In genomic region chr9:128422022-128422782, GRCh38 we compare ENCODE assay signal across 7 cellular contexts. TPM values are rescaled to one million over a fixed set of nuclear protein-coding genes. Genes with fewer than 3 reads are reported as not detected.
DNase-seq lines count a peak whose midpoint lies in the region; ATAC-seq and TF ChIP-seq lines count a peak whose summit lies in the region.
"Not testable (repeated sequence)": the region's sequence is repeated elsewhere in the genome, so short reads cannot be mapped to it uniquely, and the experiment has no call there.

No MANE protein-coding gene starts in this region.

- not testable (repeated sequence) for H4K20me1 ChIP-seq in Karpas-422 (ENCODE audit: insufficient read depth, low read depth, low read length)

- DNase-seq in CD4-positive, alpha-beta memory T cell; Karpas-422; activated CD8-positive, alpha-beta T cell treated with anti-CD3 and anti-CD28 coated beads, Interleukin-2, amount 10 ng/mL, durations not matched to agents 7 days and 5 days; central memory CD8-positive, alpha-beta T cell (ENCODE audit: low spot score in 2 of 2); natural killer cell; stimulated activated effector memory CD8-positive, alpha-beta T cell treated with anti-CD3 and anti-CD28 coated beads, Interleukin-12 subunit alpha, Interleukin-12 subunit beta, amount 100 ng/mL, for 72 hours (ENCODE audit: low spot score in 2 of 2): not testable (repeated sequence)

- not testable (repeated sequence) for H3K27ac ChIP-seq in CD4-positive, alpha-beta memory T cell (ENCODE audit: low read depth, low read length); Karpas-422 (ENCODE audit: low read length)
- H3K27ac ChIP-seq in gastroesophageal sphincter, result peak overlapping the region in 3 of 4 donors; percentile 78 to 88 (median 88)

- not testable (repeated sequence) for TF ChIP-seq CTCF in gastroesophageal sphincter (IDR thresholded peaks at IDR 0.05); natural killer cell (IDR thresholded peaks at IDR 0.05)

- H3K79me2 ChIP-seq in Karpas-422 (ENCODE audit: low read length), result not testable (repeated sequence)

- not testable (repeated sequence) for H3K9me3 ChIP-seq in CD4-positive, alpha-beta memory T cell (ENCODE audit: control insufficient read depth in 1 of 2, low read length in 2 of 2); Karpas-422 (ENCODE audit: low read length); gastroesophageal sphincter

- H3K4me1 Mint-ChIP-seq in CD4-positive, alpha-beta memory T cell, result peaks cover 0 to 13% (median 8%) of the 10 kb centered on the region in 4 donors
- H3K4me1 Mint-ChIP-seq in activated CD8-positive, alpha-beta T cell treated with anti-CD3 and anti-CD28 coated beads, Interleukin-2, amount 10 ng/mL, durations not matched to agents 7 days and 5 days (ENCODE audit: low read depth), result peaks cover 24% of the 10 kb centered on the region
- H3K4me1 Mint-ChIP-seq in central memory CD8-positive, alpha-beta T cell, result not testable (repeated sequence)
- peaks cover 0 to 31% of the 10 kb centered on the region in 2 donors for H3K4me1 Mint-ChIP-seq in natural killer cell
- H3K4me1 Mint-ChIP-seq in stimulated activated effector memory CD8-positive, alpha-beta T cell treated with anti-CD3 and anti-CD28 coated beads, Interleukin-12 subunit alpha, Interleukin-12 subunit beta, amount 100 ng/mL, for 72 hours, result peaks cover 11% of the 10 kb centered on the region

- H3K4me1 ChIP-seq in CD4-positive, alpha-beta memory T cell (ENCODE audit: insufficient read depth, low read length), result peaks cover 14% of the 10 kb centered on the region
- H3K4me1 ChIP-seq in Karpas-422 (ENCODE audit: low read length) (peaks cover 18% of the 10 kb centered on the region), gastroesophageal sphincter (peaks cover 0 to 32% (median 14%) of the 10 kb centered on the region in 3 donors)

- H3K4me2 ChIP-seq in Karpas-422 (ENCODE audit: low read depth, low read length, poor library complexity, severe bottlenecking), result peak overlapping the region; percentile 79

- not testable (repeated sequence) for H2AFZ ChIP-seq in Karpas-422 (ENCODE audit: low read length)

- WGBS in gastroesophageal sphincter (ENCODE audit: low coverage in 1 of 2), 2 donors, result 83 to 85% methylated on average over 6 to 11 of the region's 13 CpGs

- H3K36me3 ChIP-seq in CD4-positive, alpha-beta memory T cell (ENCODE audit: insufficient read depth, low read length); Karpas-422 (ENCODE audit: insufficient read depth, low read length): not testable (repeated sequence)
- peaks cover 0 to 47% of the 10 kb centered on the region in 2 donors for H3K36me3 ChIP-seq in gastroesophageal sphincter

- H3K4me3 Mint-ChIP-seq in CD4-positive, alpha-beta memory T cell, result peak overlapping the region in 6 of 8 donors; percentile 12 to 40 (median 32)
- H3K4me3 Mint-ChIP-seq in activated CD8-positive, alpha-beta T cell treated with anti-CD3 and anti-CD28 coated beads, Interleukin-2, amount 10 ng/mL, durations not matched to agents 7 days and 5 days, result peak overlapping the region; percentile 22
- H3K4me3 Mint-ChIP-seq in central memory CD8-positive, alpha-beta T cell, result peak overlapping the region; percentile 80
- peak overlapping the region; percentile 58 for H3K4me3 Mint-ChIP-seq in natural killer cell
- H3K4me3 Mint-ChIP-seq in stimulated activated effector memory CD8-positive, alpha-beta T cell treated with anti-CD3 and anti-CD28 coated beads, Interleukin-12 subunit alpha, Interleukin-12 subunit beta, amount 100 ng/mL, for 72 hours, result peak overlapping the region; percentile 76

- POLR2A ChIA-PET in CD4-positive, alpha-beta memory T cell (lab: Charles Lee; ENCODE audit: partially characterized antibody), result not testable (repeated sequence)
- POLR2A ChIA-PET in activated CD8-positive, alpha-beta T cell treated with anti-CD3 and anti-CD28 coated beads, Interleukin-2, amount 10 ng/mL, durations not matched to agents 7 days and 5 days (lab: Charles Lee), result interaction anchor here (1.1 kb wide), 1 partner anchor 130 kb away, joined by 3 read pairs; the partner anchor contains the start of gene SPTAN1

- H3K9ac ChIP-seq in Karpas-422 (ENCODE audit: low read length), result peak overlapping the region; percentile 74

- TF ChIP-seq POLR2A in gastroesophageal sphincter (IDR thresholded peaks at IDR 0.05), result not testable (repeated sequence)

- H3K27me3 Mint-ChIP-seq in CD4-positive, alpha-beta memory T cell, result peaks cover 6 to 10% of the 10 kb centered on the region in 2 donors
- H3K27me3 Mint-ChIP-seq in activated CD8-positive, alpha-beta T cell treated with anti-CD3 and anti-CD28 coated beads, Interleukin-2, amount 10 ng/mL, durations not matched to agents 7 days and 5 days (ENCODE audit: low read depth), result peaks cover 14% of the 10 kb centered on the region
- H3K27me3 Mint-ChIP-seq in central memory CD8-positive, alpha-beta T cell, result peaks cover 12% of the 10 kb centered on the region
- H3K27me3 Mint-ChIP-seq in natural killer cell (ENCODE audit: low read depth in 2 of 2), result not testable (repeated sequence)

- H3K36me3 Mint-ChIP-seq in CD4-positive, alpha-beta memory T cell; activated CD8-positive, alpha-beta T cell treated with anti-CD3 and anti-CD28 coated beads, Interleukin-2, amount 10 ng/mL, durations not matched to agents 7 days and 5 days (ENCODE audit: low read depth); central memory CD8-positive, alpha-beta T cell (ENCODE audit: insufficient read depth); natural killer cell; stimulated activated effector memory CD8-positive, alpha-beta T cell treated with anti-CD3 and anti-CD28 coated beads, Interleukin-12 subunit alpha, Interleukin-12 subunit beta, amount 100 ng/mL, for 72 hours: not testable (repeated sequence)

- not testable (repeated sequence) for TF ChIP-seq EP300 in gastroesophageal sphincter (IDR thresholded peaks at IDR 0.05)

- intact Hi-C loops in CD4-positive, alpha-beta memory T cell (cut with micrococcal nuclease); natural killer cell (cut with micrococcal nuclease): not testable (repeated sequence)

- H3K9me3 Mint-ChIP-seq in CD4-positive, alpha-beta memory T cell; activated CD8-positive, alpha-beta T cell treated with anti-CD3 and anti-CD28 coated beads, Interleukin-2, amount 10 ng/mL, durations not matched to agents 7 days and 5 days (ENCODE audit: insufficient read depth); central memory CD8-positive, alpha-beta T cell; natural killer cell; stimulated activated effector memory CD8-positive, alpha-beta T cell treated with anti-CD3 and anti-CD28 coated beads, Interleukin-12 subunit alpha, Interleukin-12 subunit beta, amount 100 ng/mL, for 72 hours: not testable (repeated sequence)

- not testable (repeated sequence) for ATAC-seq in activated CD8-positive, alpha-beta T cell treated with anti-CD3 and anti-CD28 coated beads, Interleukin-2, amount 10 ng/mL, durations not matched to agents 7 days and 5 days; central memory CD8-positive, alpha-beta T cell (replicated peaks; ENCODE audit: extremely low read depth, poor library complexity, severe bottlenecking); gastroesophageal sphincter; natural killer cell; stimulated activated effector memory CD8-positive, alpha-beta T cell treated with anti-CD3 and anti-CD28 coated beads, Interleukin-12 subunit alpha, Interleukin-12 subunit beta, amount 100 ng/mL, for 72 hours

- CTCF ChIA-PET in CD4-positive, alpha-beta memory T cell (lab: Charles Lee; ENCODE audit: partially characterized antibody), result not testable (repeated sequence)
- CTCF ChIA-PET in activated CD8-positive, alpha-beta T cell treated with anti-CD3 and anti-CD28 coated beads, Interleukin-2, amount 10 ng/mL, durations not matched to agents 7 days and 5 days (lab: Charles Lee), result interaction anchor here (1.0 to 2.7 kb wide), 3 partner anchors 11 to 60 kb away, joined by 7 to 12 read pairs (median 10); no protein-coding TSS in a partner anchor

- H3K4me3 ChIP-seq in CD4-positive, alpha-beta memory T cell (ENCODE audit: low read length in 2 of 2); gastroesophageal sphincter: not testable (repeated sequence)
- H3K4me3 ChIP-seq in Karpas-422 (ENCODE audit: low read length), result peak overlapping the region; percentile 75; the same call in 1 of the 2 replicates

- H3K27me3 ChIP-seq in CD4-positive, alpha-beta memory T cell (ENCODE audit: insufficient read depth, low read length); Karpas-422 (ENCODE audit: low read length); gastroesophageal sphincter: not testable (repeated sequence)

- not testable (repeated sequence) for H3K9me2 ChIP-seq in Karpas-422 (replicated peaks; ENCODE audit: insufficient read depth, low read length)

- peak overlapping the region in 3 of 7 donors; percentile 14 to 32 (median 25) for H3K27ac Mint-ChIP-seq in CD4-positive, alpha-beta memory T cell
- not testable (repeated sequence) for H3K27ac Mint-ChIP-seq in activated CD8-positive, alpha-beta T cell treated with anti-CD3 and anti-CD28 coated beads, Interleukin-2, amount 10 ng/mL, durations not matched to agents 7 days and 5 days
- H3K27ac Mint-ChIP-seq in central memory CD8-positive, alpha-beta T cell (ENCODE audit: low read depth), result peak overlapping the region; percentile 58
- H3K27ac Mint-ChIP-seq in natural killer cell, result peak overlapping the region; percentile 23 to 66
- H3K27ac Mint-ChIP-seq in stimulated activated effector memory CD8-positive, alpha-beta T cell treated with anti-CD3 and anti-CD28 coated beads, Interleukin-12 subunit alpha, Interleukin-12 subunit beta, amount 100 ng/mL, for 72 hours, result peak overlapping the region; percentile 43

RNA-seq across cellular contexts. Expression of gene CERCAM, which starts 1.5 kb away (rescaled TPM):
- under 1 TPM; 0.29 to 0.64 TPM for total RNA-seq in CD4-positive, alpha-beta memory T cell
- under 1 TPM in 1 of 2 donors, not detected in 1; 0.38 TPM for polyA plus RNA-seq in CD4-positive, alpha-beta memory T cell
- 12.2 and 19.8 TPM in 2 replicates for total RNA-seq in Karpas-422 (2014; rRNA removed; shearing (Covaris generic); ENCODE audit: low replicate concordance)
- 1 to 10 TPM; 3.9 to 4.2 TPM for total RNA-seq in activated CD8-positive, alpha-beta T cell treated with anti-CD3 and anti-CD28 coated beads, Interleukin-2, amount 10 ng/mL, durations not matched to agents 7 days and 5 days
- total RNA-seq in gastroesophageal sphincter (10 to 100 TPM; 18.0 to 30.0 (median 28.1) TPM), natural killer cell (10 to 100 TPM; 11.5 to 29.6 (median 24.2) TPM)

RNA-seq across cellular contexts. Expression of gene ODF2, which starts 33.6 kb away (rescaled TPM):
- 10 to 100 TPM; 32.3 to 33.6 TPM for total RNA-seq in CD4-positive, alpha-beta memory T cell
- 10 to 100 TPM in 1 of 2 donors, 1 to 10 TPM in 1; 10.0 to 24.6 TPM for polyA plus RNA-seq in CD4-positive, alpha-beta memory T cell
- 37.8 and 69.5 TPM in 2 replicates for total RNA-seq in Karpas-422 (2014; rRNA removed; shearing (Covaris generic); ENCODE audit: low replicate concordance)
- 10 to 100 TPM; 77.5 to 82.8 TPM for total RNA-seq in activated CD8-positive, alpha-beta T cell treated with anti-CD3 and anti-CD28 coated beads, Interleukin-2, amount 10 ng/mL, durations not matched to agents 7 days and 5 days
- total RNA-seq in gastroesophageal sphincter, result 10 to 100 TPM; 19.7 to 30.1 (median 26.9) TPM
- total RNA-seq in natural killer cell, result 10 to 100 TPM; 36.4 to 44.4 (median 37.5) TPM

RNA-seq across cellular contexts. Expression of gene URM1, which starts 51.0 kb away (rescaled TPM):
- 10 to 100 TPM; 44.1 to 45.5 TPM for total RNA-seq in CD4-positive, alpha-beta memory T cell
- polyA plus RNA-seq in CD4-positive, alpha-beta memory T cell, result 10 to 100 TPM; 50.5 to 50.8 TPM
- total RNA-seq in Karpas-422 (2014; rRNA removed; shearing (Covaris generic); ENCODE audit: low replicate concordance), result 22.7 and 33.4 TPM in 2 replicates
- total RNA-seq in activated CD8-positive, alpha-beta T cell treated with anti-CD3 and anti-CD28 coated beads, Interleukin-2, amount 10 ng/mL, durations not matched to agents 7 days and 5 days, result 10 to 100 TPM; 78.9 to 79.9 TPM
- total RNA-seq in gastroesophageal sphincter, result 10 to 100 TPM; 20.5 to 46.8 (median 30.2) TPM
- total RNA-seq in natural killer cell, result 10 to 100 TPM; 39.4 to 47.8 (median 46.7) TPM

Comparison
In these comparisons a context has a peak if more than half of its experiments do, and no peak if none do; other contexts are left out.
1. H3K4me3 Mint-ChIP-seq: peak in every context shown above with its lines; median percentile 80 in central memory CD8-positive, alpha-beta T cell; 76 in stimulated activated effector memory CD8-positive, alpha-beta T cell treated with anti-CD3 and anti-CD28 coated beads, Interleukin-12 subunit alpha, Interleukin-12 subunit beta, amount 100 ng/mL, for 72 hours; 58 in natural killer cell; 32 in CD4-positive, alpha-beta memory T cell; 22 in activated CD8-positive, alpha-beta T cell treated with anti-CD3 and anti-CD28 coated beads, Interleukin-2, amount 10 ng/mL, durations not matched to agents 7 days and 5 days.